8 cellular contexts compared by ENCODE assay signal in the genomic region with DNA sequence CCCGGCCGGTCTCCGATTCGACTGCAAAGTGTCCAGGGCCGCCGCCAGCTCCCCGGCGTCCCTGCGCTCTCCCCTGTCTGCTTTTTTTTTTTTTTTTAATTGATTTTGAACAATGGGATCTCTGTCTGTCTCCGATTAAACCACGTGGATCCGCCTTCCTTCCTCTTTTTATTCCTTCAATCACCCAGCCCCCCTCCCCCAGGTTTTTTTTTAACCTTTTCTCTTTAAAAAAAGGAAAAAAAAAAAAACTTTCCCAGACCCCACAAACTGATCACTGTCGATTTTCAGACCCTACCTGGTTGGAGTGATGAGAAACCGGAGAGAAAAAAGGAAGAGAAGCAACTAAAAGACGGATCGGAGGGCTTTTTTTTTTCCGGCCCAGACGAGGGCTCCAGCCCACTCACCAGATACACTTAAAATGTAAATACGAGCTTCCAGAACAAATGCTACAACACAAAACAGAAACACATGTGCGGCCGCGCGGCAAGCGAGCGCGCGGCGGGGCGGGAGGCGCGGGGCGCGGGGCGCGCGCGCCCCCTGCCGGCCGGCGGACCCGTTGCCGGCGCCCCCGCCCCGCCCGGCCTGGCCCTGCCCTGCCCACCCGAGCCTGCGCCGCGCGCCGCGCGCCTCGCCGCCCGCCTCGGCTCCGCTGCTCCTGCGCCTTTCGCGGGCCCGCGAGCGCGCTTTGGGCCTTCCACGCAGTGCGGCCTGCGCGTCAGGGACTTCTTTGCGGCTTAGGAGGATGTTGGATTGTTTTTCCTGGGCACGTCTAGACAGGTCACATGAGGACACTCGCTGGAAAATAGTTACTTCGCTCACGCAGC. TPM values are rescaled to one million over a fixed set of nuclear protein-coding genes. Genes with fewer than 3 reads are reported as not detected.
DNase-seq lines count a peak whose midpoint lies in the region; ATAC-seq and TF ChIP-seq lines count a peak whose summit lies in the region.

Gene RCC2 (minus strand): TSS at position 428 of the 824 bp plus-strand sequence. CDS start 1,163 bp downstream, outside the sequence.

- H3K4me1 ChIP-seq in CD8-positive, alpha-beta memory T cell (ENCODE audit: insufficient read depth, low read length): peaks cover 16% of the 10 kb centered on the region
- H3K4me1 ChIP-seq in RWPE2 (ENCODE audit: insufficient read depth, poor library complexity, severe bottlenecking): peaks cover 32% of the 10 kb centered on the region
- peaks cover 28% of the 10 kb centered on the region for H3K4me1 ChIP-seq in neuron (ENCODE audit: insufficient read depth, low read length)

- H3K36me3 ChIP-seq in CD8-positive, alpha-beta memory T cell (ENCODE audit: insufficient read depth, low read length): no peaks in the 10 kb centered on the region
- peaks cover 29% of the 10 kb centered on the region for H3K36me3 ChIP-seq in KOPT-K1 (ENCODE audit: insufficient read depth, low read length)
- peaks cover 32% of the 10 kb centered on the region for H3K36me3 ChIP-seq in RWPE2 (ENCODE audit: low read depth)
- peaks cover 8% of the 10 kb centered on the region for H3K36me3 ChIP-seq in neuron (ENCODE audit: insufficient read depth, low read length)

- no peaks in the 10 kb centered on the region for H3K9me3 ChIP-seq in CD8-positive, alpha-beta memory T cell (ENCODE audit: low read length)
- H3K9me3 ChIP-seq in KOPT-K1 (ENCODE audit: insufficient read depth, low read length, poor library complexity, severe bottlenecking): no peaks in the 10 kb centered on the region
- H3K9me3 ChIP-seq in RWPE2 (ENCODE audit: severe bottlenecking): no peaks in the 10 kb centered on the region
- H3K9me3 ChIP-seq in neuron (ENCODE audit: low read length): no peaks in the 10 kb centered on the region

- peaks cover 0 to 19% (median 0%) of the 10 kb centered on the region in 3 donors for H3K36me3 Mint-ChIP-seq in CD8-positive, alpha-beta memory T cell

- peak; percentile 63 to 78 (median 66) for DNase-seq in CD8-positive, alpha-beta memory T cell
- DNase-seq in RWPE2 (ENCODE audit: low spot score): no peak
- DNase-seq in activated gamma-delta T cell treated with anti-CD3 and anti-CD28 coated beads, Interleukin-2, amount 50 U/mL, for 16 hours (ENCODE audit: low read depth): peak; percentile 54
- peak; percentile 71 for DNase-seq in foreskin melanocyte

- peak within 1 kb of the TSS; percentile 31 for H2AFZ ChIP-seq in neuron (ENCODE audit: low read depth, low read length)

- H3K4me1 Mint-ChIP-seq in CD8-positive, alpha-beta memory T cell: peaks cover 28 to 38% (median 35%) of the 10 kb centered on the region in 3 donors

- CTCF ChIA-PET in CD8-positive, alpha-beta memory T cell (lab: Charles Lee): interaction anchor here (0.6 to 1.4 kb wide), 9 partner anchors 8 to 56 kb away, joined by 3 to 6 read pairs (median 3); no protein-coding TSS in a partner anchor

- peak within 1 kb of the TSS; percentile 93 for H3K27ac ChIP-seq in CD8-positive, alpha-beta memory T cell (ENCODE audit: low read depth, low read length)
- H3K27ac ChIP-seq in KOPT-K1 (ENCODE audit: low read depth, low read length, poor library complexity, severe bottlenecking): peak within 1 kb of the TSS; percentile 87
- peak within 1 kb of the TSS; percentile 97 for H3K27ac ChIP-seq in RWPE2 (ENCODE audit: poor library complexity, severe bottlenecking)

- H3K4me3 ChIP-seq in CD8-positive, alpha-beta memory T cell (ENCODE audit: low read length): peak within 1 kb of the TSS; percentile 97
- H3K4me3 ChIP-seq in RWPE2 (ENCODE audit: severe bottlenecking) (peak within 1 kb of the TSS; percentile 92), neuron (ENCODE audit: low read length) (peak within 1 kb of the TSS; percentile 96)

- POLR2A ChIA-PET in CD8-positive, alpha-beta memory T cell (lab: Charles Lee): interaction anchor here (0.7 kb wide), 1 partner anchor 25 kb away, joined by 3 read pairs; no protein-coding TSS in a partner anchor

- no peaks in the 10 kb centered on the region for H3K27me3 ChIP-seq in CD8-positive, alpha-beta memory T cell (ENCODE audit: insufficient read depth, low read length, poor library complexity, severe bottlenecking)
- H3K27me3 ChIP-seq in RWPE2 (ENCODE audit: insufficient read depth, poor library complexity, severe bottlenecking) (no peaks in the 10 kb centered on the region), neuron (ENCODE audit: insufficient read depth, low read length) (peaks cover 10% of the 10 kb centered on the region)

- TF ChIP-seq CTCF in RWPE2 (IDR thresholded peaks at IDR 0.05; ENCODE audit: poor library complexity, severe bottlenecking) (peak; percentile 63), subcutaneous adipose tissue (IDR thresholded peaks at IDR 0.05; ENCODE audit: low read depth) (no peak)

- ATAC-seq in GM19468 (IDR thresholded peaks at IDR 0.05; ENCODE audit: extremely low read depth, unreplicated experiment) (peak; percentile 21), RWPE2 (ENCODE audit: low read depth) (peak; percentile 40)

- H3K27me3 Mint-ChIP-seq in CD8-positive, alpha-beta memory T cell: peaks cover 5 to 7% of the 10 kb centered on the region in 2 donors

- peak within 1 kb of the TSS; percentile 91 to 97 (median 96) for H3K27ac Mint-ChIP-seq in CD8-positive, alpha-beta memory T cell

- H3K9me3 Mint-ChIP-seq in CD8-positive, alpha-beta memory T cell: no peaks in the 10 kb centered on the region

- peak within 1 kb of the TSS; percentile 93 to 99 (median 96) for H3K4me3 Mint-ChIP-seq in CD8-positive, alpha-beta memory T cell

RNA-seq across cellular contexts. Expression of gene RCC2, which starts in this region (rescaled TPM):
- 100 to 1,000 TPM; 156 TPM for total RNA-seq in CD8-positive, alpha-beta memory T cell
- 27.5 TPM for polyA plus RNA-seq in CD8-positive, alpha-beta memory T cell
- total RNA-seq in subcutaneous adipose tissue: 10 to 100 TPM; 17.4 to 24.0 (median 21.5) TPM

Comparison
In these comparisons a context has a peak if more than half of its experiments do, and no peak if none do; other contexts are left out.
1. RNA of gene RCC2 (total RNA-seq): 156 TPM in CD8-positive, alpha-beta memory T cell; 17.4 to 24.0 TPM in subcutaneous adipose tissue; every median in the first group is over 4 times any median in the second.
2. Peak in every context shown above with its lines, with median percentiles within 50 percentile points of each other: H3K27ac ChIP-seq and H3K4me3 ChIP-seq.